Comparison of ENCODE assay signal across 1 cellular context in the genomic region with DNA sequence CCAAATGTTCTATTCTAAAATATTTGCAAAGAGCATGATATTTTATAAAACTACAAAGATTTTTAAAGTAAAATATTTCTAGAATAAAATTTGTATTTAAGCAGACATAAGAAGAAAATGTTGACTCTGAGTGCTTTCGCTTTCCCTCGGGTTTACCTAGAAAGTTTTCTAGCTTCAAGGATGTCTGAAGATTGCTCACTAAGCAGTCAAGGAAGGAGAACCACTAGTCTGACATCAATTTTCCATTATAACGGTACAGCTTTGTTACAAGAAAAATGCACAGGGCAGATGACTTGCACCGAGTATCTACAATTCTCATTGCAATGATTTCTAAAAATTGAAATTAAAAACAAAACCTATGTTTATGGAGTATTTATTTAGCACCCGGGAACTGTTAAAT.
TF ChIP-seq lines count a peak whose summit lies in the region.

No MANE protein-coding gene starts in this region.

TF ChIP-seq in HCT116, 20 proteins besides CTCF, POLR2A, EP300 and RAD21 (continued from another document):
- TF ChIP-seq, protein P1, sequence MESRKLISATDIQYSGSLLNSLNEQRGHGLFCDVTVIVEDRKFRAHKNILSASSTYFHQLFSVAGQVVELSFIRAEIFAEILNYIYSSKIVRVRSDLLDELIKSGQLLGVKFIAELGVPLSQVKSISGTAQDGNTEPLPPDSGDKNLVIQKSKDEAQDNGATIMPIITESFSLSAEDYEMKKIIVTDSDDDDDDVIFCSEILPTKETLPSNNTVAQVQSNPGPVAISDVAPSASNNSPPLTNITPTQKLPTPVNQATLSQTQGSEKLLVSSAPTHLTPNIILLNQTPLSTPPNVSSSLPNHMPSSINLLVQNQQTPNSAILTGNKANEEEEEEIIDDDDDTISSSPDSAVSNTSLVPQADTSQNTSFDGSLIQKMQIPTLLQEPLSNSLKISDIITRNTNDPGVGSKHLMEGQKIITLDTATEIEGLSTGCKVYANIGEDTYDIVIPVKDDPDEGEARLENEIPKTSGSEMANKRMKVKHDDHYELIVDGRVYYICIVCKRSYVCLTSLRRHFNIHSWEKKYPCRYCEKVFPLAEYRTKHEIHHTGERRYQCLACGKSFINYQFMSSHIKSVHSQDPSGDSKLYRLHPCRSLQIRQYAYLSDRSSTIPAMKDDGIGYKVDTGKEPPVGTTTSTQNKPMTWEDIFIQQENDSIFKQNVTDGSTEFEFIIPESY (IDR thresholded peaks at IDR 0.05; ENCODE audit: extremely low read depth, insufficient replicate concordance, low read length), result no peak
- TF ChIP-seq, protein P2, sequence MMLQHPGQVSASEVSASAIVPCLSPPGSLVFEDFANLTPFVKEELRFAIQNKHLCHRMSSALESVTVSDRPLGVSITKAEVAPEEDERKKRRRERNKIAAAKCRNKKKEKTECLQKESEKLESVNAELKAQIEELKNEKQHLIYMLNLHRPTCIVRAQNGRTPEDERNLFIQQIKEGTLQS (IDR thresholded peaks at IDR 0.05), result no peak
- TF ChIP-seq, protein P3, sequence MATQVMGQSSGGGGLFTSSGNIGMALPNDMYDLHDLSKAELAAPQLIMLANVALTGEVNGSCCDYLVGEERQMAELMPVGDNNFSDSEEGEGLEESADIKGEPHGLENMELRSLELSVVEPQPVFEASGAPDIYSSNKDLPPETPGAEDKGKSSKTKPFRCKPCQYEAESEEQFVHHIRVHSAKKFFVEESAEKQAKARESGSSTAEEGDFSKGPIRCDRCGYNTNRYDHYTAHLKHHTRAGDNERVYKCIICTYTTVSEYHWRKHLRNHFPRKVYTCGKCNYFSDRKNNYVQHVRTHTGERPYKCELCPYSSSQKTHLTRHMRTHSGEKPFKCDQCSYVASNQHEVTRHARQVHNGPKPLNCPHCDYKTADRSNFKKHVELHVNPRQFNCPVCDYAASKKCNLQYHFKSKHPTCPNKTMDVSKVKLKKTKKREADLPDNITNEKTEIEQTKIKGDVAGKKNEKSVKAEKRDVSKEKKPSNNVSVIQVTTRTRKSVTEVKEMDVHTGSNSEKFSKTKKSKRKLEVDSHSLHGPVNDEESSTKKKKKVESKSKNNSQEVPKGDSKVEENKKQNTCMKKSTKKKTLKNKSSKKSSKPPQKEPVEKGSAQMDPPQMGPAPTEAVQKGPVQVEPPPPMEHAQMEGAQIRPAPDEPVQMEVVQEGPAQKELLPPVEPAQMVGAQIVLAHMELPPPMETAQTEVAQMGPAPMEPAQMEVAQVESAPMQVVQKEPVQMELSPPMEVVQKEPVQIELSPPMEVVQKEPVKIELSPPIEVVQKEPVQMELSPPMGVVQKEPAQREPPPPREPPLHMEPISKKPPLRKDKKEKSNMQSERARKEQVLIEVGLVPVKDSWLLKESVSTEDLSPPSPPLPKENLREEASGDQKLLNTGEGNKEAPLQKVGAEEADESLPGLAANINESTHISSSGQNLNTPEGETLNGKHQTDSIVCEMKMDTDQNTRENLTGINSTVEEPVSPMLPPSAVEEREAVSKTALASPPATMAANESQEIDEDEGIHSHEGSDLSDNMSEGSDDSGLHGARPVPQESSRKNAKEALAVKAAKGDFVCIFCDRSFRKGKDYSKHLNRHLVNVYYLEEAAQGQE (IDR thresholded peaks at IDR 0.05; ENCODE audit: low read depth), result no peak
- TF ChIP-seq SIN3A (IDR thresholded peaks at IDR 0.05; ENCODE audit: low read depth), result no peak
- TF ChIP-seq CEBPB (IDR thresholded peaks at IDR 0.05; ENCODE audit: low read depth), result no peak
- TF ChIP-seq ELF1 (IDR thresholded peaks at IDR 0.05; ENCODE audit: borderline replicate concordance, low read depth), result no peak
